ENCODE assay signal across 21 cellular contexts in genomic region chr5:179421156-179421895, GRCh38.
A peak's percentile ranks its signal among the peaks of the same experiment; 100 is the strongest.
DNase-seq lines count a peak whose midpoint lies in the region; ATAC-seq, FAIRE-seq and TF ChIP-seq lines count a peak whose summit lies in the region.
"Had no signal": no experiment of that assay in that cellular context is flagged by ENCODE, and none has a peak within 500 bp of the region (broad histone marks: within the 10 kb centered on the region; RNA-seq: fewer than 3 reads in every experiment).

No MANE protein-coding gene starts in this region.

- POLR2A ChIA-PET in HEK293 (lab: Yijun Ruan, JAX) = no interaction called here

- TF ChIP-seq POLR2A in GM18505 (IDR thresholded peaks at IDR 0.05; ENCODE audit: borderline replicate concordance, extremely low read depth, insufficient read depth, insufficient read length) = no peak

- no peak overlapping the region for H3K27ac ChIP-seq in HEK293 (ENCODE audit: extremely low read depth, low read depth, low read length)
- H3K27ac ChIP-seq in osteoblast (ENCODE audit: low read depth, low read length) = no peak overlapping the region
- H3K27ac ChIP-seq: HL-60, PC-9, SK-N-MC had no signal

- H4K20me1 ChIP-seq in osteoblast (ENCODE audit: insufficient read depth, low read length) = no peaks in the 10 kb centered on the region

- H3K27me3 ChIP-seq in bronchial epithelial cell (ENCODE audit: control insufficient read depth, insufficient read depth, low read length) (no peaks in the 10 kb centered on the region), osteoblast (ENCODE audit: insufficient read depth, low read length) (no peaks in the 10 kb centered on the region)

- no peak overlapping the region for H2AFZ ChIP-seq in osteoblast (ENCODE audit: low read length)
- H2AFZ ChIP-seq: PC-9 had no signal

- no peak for ATAC-seq in GM18505 (IDR thresholded peaks at IDR 0.05; ENCODE audit: unreplicated experiment)
- ATAC-seq: K562 had no signal

- no peak for FAIRE-seq in bronchial epithelial cell (lab: Jason Lieb, UNC)
- FAIRE-seq: GM12891, H54, K562 had no signal

- H3K4me2 ChIP-seq in osteoblast (ENCODE audit: insufficient read depth, low read length) = no peak overlapping the region
- H3K4me2 ChIP-seq: PC-9 had no signal

- H3K9me3 ChIP-seq in HEK293 (ENCODE audit: control insufficient read depth, insufficient read depth, low read depth, low read length) = no peaks in the 10 kb centered on the region
- H3K9me3 ChIP-seq in osteoblast (ENCODE audit: low read depth, low read length) = no peaks in the 10 kb centered on the region

- no peak overlapping the region for H3K4me3 ChIP-seq in HEK293 (ENCODE audit: low read depth, low read length)
- H3K4me3 ChIP-seq in bronchial epithelial cell (ENCODE audit: low read depth, low read length) = no peak overlapping the region
- H3K4me3 ChIP-seq in osteoblast (ENCODE audit: insufficient read depth, low read length) = no peak overlapping the region
- H3K4me3 ChIP-seq: K562, PC-9, SK-N-MC had no signal

- TF ChIP-seq CTCF in HEK293 (tag by site-specific recombination; IDR thresholded peaks at IDR 0.05) (no peak), bronchial epithelial cell (IDR thresholded peaks at IDR 0.05; ENCODE audit: insufficient read depth, low read length, severe bottlenecking) (no peak), osteoblast (IDR thresholded peaks at IDR 0.05; ENCODE audit: extremely low read depth, low read depth, low read length) (no peak)

- H3K4me1 ChIP-seq in HEK293 (ENCODE audit: control insufficient read depth, insufficient read depth, low read length) = no peaks in the 10 kb centered on the region
- H3K4me1 ChIP-seq in osteoblast (ENCODE audit: insufficient read depth, low read length) = peaks cover 4% of the 10 kb centered on the region

- DNase-seq in ELR (ENCODE audit: low read depth) = peak; percentile 19
- peak; percentile 6 for DNase-seq in bronchial epithelial cell (ENCODE audit: low read depth)
- DNase-seq in osteoblast (ENCODE audit: insufficient read length, low spot score, missing footprints) = peak; percentile 80
- no peak for DNase-seq in T-helper 2 cell
- no peak for DNase-seq in OCI-M1 (lab: John Stamatoyannopoulos, UW)
- DNase-seq: ACHN, AML-193, DMS 273 treated with DMSO at 0.1 percent for 48 hours, GF-D8, NCI-H1048, NCI-H146, NCI-H2081, NCI-H774, PC-9 had no signal

- H3K36me3 ChIP-seq in HEK293 (ENCODE audit: control insufficient read depth in 2 of 2, insufficient read depth in 1 of 2, low read length in 2 of 2) (no peaks in the 10 kb centered on the region), bronchial epithelial cell (ENCODE audit: control insufficient read depth, insufficient read depth, low read length) (no peaks in the 10 kb centered on the region), osteoblast (ENCODE audit: insufficient read depth, low read length) (no peaks in the 10 kb centered on the region)

- CTCF ChIA-PET in HEK293 (lab: Yijun Ruan, JAX) = interaction anchor here (0.6 kb wide), 2 partner anchors 8 to 246 kb away, joined by 3 to 4 read pairs; no protein-coding TSS in a partner anchor

- no peaks in the 10 kb centered on the region for H3K79me2 ChIP-seq in osteoblast (ENCODE audit: insufficient read depth, low read length)

TF ChIP-seq in HEK293, 187 proteins besides CTCF, POLR2A, EP300 and RAD21:
- no peak for TF ChIP-seq ZNF354C (tag by site-specific recombination; IDR thresholded peaks at IDR 0.05; ENCODE audit: borderline replicate concordance, low read depth)
- TF ChIP-seq ZNF544 (tag by site-specific recombination; IDR thresholded peaks at IDR 0.05) = no peak
- no peak for TF ChIP-seq ZNF596 (tag by site-specific recombination; IDR thresholded peaks at IDR 0.05)
- TF ChIP-seq ZNF624 (tag by site-specific recombination; IDR thresholded peaks at IDR 0.05) = no peak
- TF ChIP-seq ZNF416 (tag by site-specific recombination; IDR thresholded peaks at IDR 0.05) = no peak
- TF ChIP-seq KLF10 (tag by site-specific recombination; IDR thresholded peaks at IDR 0.05) = no peak
- TF ChIP-seq ZNF184 (tag by site-specific recombination; IDR thresholded peaks at IDR 0.05) = no peak
- no peak for TF ChIP-seq KLF8 (tag by site-specific recombination; IDR thresholded peaks at IDR 0.05)
- no peak for TF ChIP-seq ZNF391 (tag by site-specific recombination; IDR thresholded peaks at IDR 0.05; ENCODE audit: borderline replicate concordance, low read depth)
- TF ChIP-seq ZNF623 (tag by site-specific recombination; IDR thresholded peaks at IDR 0.05) = no peak
- no peak for TF ChIP-seq ZNF561 (tag by site-specific recombination; IDR thresholded peaks at IDR 0.05; ENCODE audit: borderline replicate concordance)
- 0 out of 2 replicates have a peak, but pooled peaks have one; percentile 35 for TF ChIP-seq KLF17 (tag by site-specific recombination; IDR thresholded peaks at IDR 0.05)
- TF ChIP-seq ZNF292 (tag by site-specific recombination; IDR thresholded peaks at IDR 0.05; ENCODE audit: borderline replicate concordance, low read depth) = no peak
- peak; percentile 82 for TF ChIP-seq REST (tag by site-specific recombination; IDR thresholded peaks at IDR 0.05)
- no peak for TF ChIP-seq ZNF324 (tag by site-specific recombination; IDR thresholded peaks at IDR 0.05)
- TF ChIP-seq KLF1 (tag by site-specific recombination; IDR thresholded peaks at IDR 0.05) = no peak
- TF ChIP-seq PRDM4 (tag by site-specific recombination; IDR thresholded peaks at IDR 0.05) = no peak

Comparison
In these comparisons a context has a peak if more than half of its experiments do, and no peak if none do; other contexts are left out.
1. DNase-seq: peak in ELR (single experiment), bronchial epithelial cell (single experiment) and osteoblast (single experiment); none in T-helper 2 cell (0 of 5) and OCI-M1 (single experiment).